In the genomic region with DNA sequence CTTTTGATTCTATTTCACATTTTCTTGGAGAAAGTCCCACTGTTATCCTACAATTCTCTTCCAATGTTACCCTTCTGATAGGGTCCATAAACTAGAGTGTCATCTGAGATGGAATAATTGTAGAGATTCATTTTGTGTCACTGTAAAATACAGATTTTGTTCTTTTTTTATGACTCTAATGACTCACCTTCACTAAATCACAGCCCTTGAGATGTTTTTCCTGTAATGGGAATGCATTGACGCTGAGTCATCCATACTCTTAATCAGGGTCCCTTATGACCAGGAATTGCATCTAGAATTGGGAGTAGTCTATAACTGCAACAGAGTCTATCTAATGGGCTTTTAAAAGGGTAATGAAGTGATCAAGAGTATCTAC, we compare ENCODE assay signal across 12 cellular contexts.
DNase-seq lines count a peak whose midpoint lies in the region; ATAC-seq and TF ChIP-seq lines count a peak whose summit lies in the region.
"Had no signal": no experiment of that assay in that cellular context is flagged by ENCODE, and none has a peak within 500 bp of the region (broad histone marks: within the 10 kb centered on the region; RNA-seq: fewer than 3 reads in every experiment).

No MANE protein-coding gene starts in this region.

- H3K27ac Mint-ChIP-seq in immature natural killer cell: no peak overlapping the region
- no peak overlapping the region for H3K27ac Mint-ChIP-seq in stimulated activated naive B cell treated with anti-CD40 and anti-IgM and Interleukin-4, amounts not matched to agents 10 μg/mL and 1 μg/mL and 100 μg/mL, for 72 hours

- TF ChIP-seq CTCF in astrocyte of the cerebellum (IDR thresholded peaks at IDR 0.05; ENCODE audit: low read depth, low read length, missing control alignments): no peak
- no peak for TF ChIP-seq CTCF in kidney epithelial cell (IDR thresholded peaks at IDR 0.05; ENCODE audit: insufficient read depth, low read length, poor library complexity, severe bottlenecking)

- no peaks in the 10 kb centered on the region for H3K36me3 Mint-ChIP-seq in immature natural killer cell
- no peaks in the 10 kb centered on the region for H3K36me3 Mint-ChIP-seq in stimulated activated naive B cell treated with anti-CD40 and anti-IgM and Interleukin-4, amounts not matched to agents 10 μg/mL and 1 μg/mL and 100 μg/mL, for 72 hours

- no peak overlapping the region for H3K4me3 Mint-ChIP-seq in immature natural killer cell
- H3K4me3 Mint-ChIP-seq in stimulated activated naive B cell treated with anti-CD40 and anti-IgM and Interleukin-4, amounts not matched to agents 10 μg/mL and 1 μg/mL and 100 μg/mL, for 72 hours: no peak overlapping the region

- no peaks in the 10 kb centered on the region for H3K4me1 Mint-ChIP-seq in immature natural killer cell
- no peaks in the 10 kb centered on the region for H3K4me1 Mint-ChIP-seq in stimulated activated naive B cell treated with anti-CD40 and anti-IgM and Interleukin-4, amounts not matched to agents 10 μg/mL and 1 μg/mL and 100 μg/mL, for 72 hours

- in situ Hi-C loops in ACHN (cut with HindIII; ENCODE audit: low pct_ligation_motif_present, low pct_unique_long_range_greater_than_20kb, low sequenced_read_pairs): loop anchor here (25.0 kb wide), 1 partner anchor 173 kb away; no protein-coding TSS in a partner anchor
- in situ Hi-C loops in astrocyte of the cerebellum (cut with HindIII; ENCODE audit: low sequenced_read_pairs): no loop called here

- no peaks in the 10 kb centered on the region for H3K27me3 ChIP-seq in kidney epithelial cell (ENCODE audit: control insufficient read depth, insufficient read depth, low read length)
- H3K27me3 ChIP-seq: Peyer's patch had no signal

- H3K4me3 ChIP-seq in astrocyte of the cerebellum (ENCODE audit: low read depth, low read length): no peak overlapping the region
- H3K4me3 ChIP-seq in kidney epithelial cell (ENCODE audit: low read depth, low read length): no peak overlapping the region
- H3K4me3 ChIP-seq: Peyer's patch had no signal

- peaks cover 2 to 24% (median 14%) of the 10 kb centered on the region in 6 donors for H3K9me3 Mint-ChIP-seq in immature natural killer cell
- no peaks in the 10 kb centered on the region for H3K9me3 Mint-ChIP-seq in stimulated activated naive B cell treated with anti-CD40 and anti-IgM and Interleukin-4, amounts not matched to agents 10 μg/mL and 1 μg/mL and 100 μg/mL, for 72 hours

- DNase-seq in ACHN (peak; percentile 89), HT-29 (ENCODE audit: low spot score) (peak; percentile 77), astrocyte of the cerebellum (ENCODE audit: low read depth) (peak; percentile 47), kidney epithelial cell (ENCODE audit: low read depth) (peak; percentile 82), NCI-H526 treated with DMSO at 0.1 percent for 48 hours (lab: John Stamatoyannopoulos, UW) (no peak), immature natural killer cell (no peak), germinal center (ENCODE audit: low spot score) (no peak)
- DNase-seq in stimulated activated naive B cell treated with anti-CD40 and anti-IgM and Interleukin-4, amounts not matched to agents 10 μg/mL and 1 μg/mL and 100 μg/mL, for 72 hours: no peak
- DNase-seq: activated effector memory CD4-positive, alpha-beta T cell treated with anti-CD3 and anti-CD28 coated beads, Interleukin-2, amount 50 U/mL, for 16 hours; effector CD4-positive, alpha-beta T cell; NCI-H187; Peyer's patch had no signal

- H3K36me3 ChIP-seq in kidney epithelial cell (ENCODE audit: control insufficient read depth, insufficient read depth, low read length): no peaks in the 10 kb centered on the region
- H3K36me3 ChIP-seq: Peyer's patch had no signal

- H3K27me3 Mint-ChIP-seq in immature natural killer cell (ENCODE audit: low read depth in 3 of 3): no peaks in the 10 kb centered on the region
- H3K27me3 Mint-ChIP-seq in stimulated activated naive B cell treated with anti-CD40 and anti-IgM and Interleukin-4, amounts not matched to agents 10 μg/mL and 1 μg/mL and 100 μg/mL, for 72 hours: peaks cover 0 to 3% of the 10 kb centered on the region in 2 donors

- ATAC-seq in stimulated activated naive B cell treated with anti-CD40 and anti-IgM and Interleukin-4, amounts not matched to agents 10 μg/mL and 1 μg/mL and 100 μg/mL, for 72 hours (replicated peaks): no peak

Comparison
In these comparisons a context has a peak if more than half of its experiments do, and no peak if none do; other contexts are left out.
1. DNase-seq: peak in ACHN (single experiment), HT-29 (single experiment), astrocyte of the cerebellum (single experiment) and kidney epithelial cell (single experiment); none in NCI-H526 treated with DMSO at 0.1 percent for 48 hours (single experiment), immature natural killer cell (0 of 3), stimulated activated naive B cell treated with anti-CD40 and anti-IgM and Interleukin-4, amounts not matched to agents 10 μg/mL and 1 μg/mL and 100 μg/mL, for 72 hours (single experiment) and germinal center (single experiment).